ENCODE assay signal across 18 cellular contexts in the genomic region with DNA sequence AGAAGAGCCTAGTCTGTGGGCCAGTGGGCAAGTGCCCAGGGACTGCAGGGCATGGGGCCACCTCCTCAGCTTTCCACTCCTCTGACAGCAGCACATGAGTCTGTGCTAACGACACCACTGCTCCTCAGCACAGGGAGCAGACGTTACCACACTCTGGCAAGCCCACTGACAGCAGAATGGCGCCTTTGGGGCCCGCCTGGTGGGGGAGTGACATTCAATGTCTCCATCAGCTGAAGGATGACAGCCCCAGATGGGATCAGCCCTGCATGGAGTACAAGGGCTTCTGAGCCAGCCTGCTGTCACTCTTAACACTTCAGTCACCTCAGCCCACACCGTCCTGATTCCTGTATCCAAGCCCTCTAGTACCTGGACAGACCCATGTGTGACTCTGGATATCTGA.
DNase-seq lines count a peak whose midpoint lies in the region.
"Had no signal": no experiment of that assay in that cellular context is flagged by ENCODE, and none has a peak within 500 bp of the region (broad histone marks: within the 10 kb centered on the region; RNA-seq: fewer than 3 reads in every experiment).

No MANE protein-coding gene starts in this region.

- DNase-seq in DMS 273 (lab: John Stamatoyannopoulos, UW; ENCODE audit: unreplicated experiment) (peak; percentile 55), DMS 273 treated with DMSO at 0.1 percent for 48 hours (lab: John Stamatoyannopoulos, UW) (no peak), NCI-H1694 treated with DMSO at 0.1 percent for 48 hours (lab: John Stamatoyannopoulos, UW) (peak; percentile 71), cerebellum (ENCODE audit: low spot score) (peak; percentile 47), retina (peak; percentile 36), activated T-cell treated with anti-CD3 and anti-CD28 coated beads for 4 hours (no peak), 8988T (no peak)
- no peak for DNase-seq in activated T-cell treated with anti-CD3 and anti-CD28 coated beads, Interleukin-2, amount 50 U/mL, for 1 hour
- DNase-seq: BE2C; CD8-positive, alpha-beta T cell; DND-41; GDM1; GOT3; KBM-7; MV-4-11; NCI-H1417; NCI-H2029; PC-3 had no signal

Comparison
In these comparisons a context has a peak if more than half of its experiments do, and no peak if none do; other contexts are left out.
1. DNase-seq: peak in DMS 273 (single experiment), NCI-H1694 treated with DMSO at 0.1 percent for 48 hours (single experiment), cerebellum (single experiment) and retina (single experiment); none in DMS 273 treated with DMSO at 0.1 percent for 48 hours (single experiment), activated T-cell treated with anti-CD3 and anti-CD28 coated beads for 4 hours (single experiment), 8988T (single experiment) and activated T-cell treated with anti-CD3 and anti-CD28 coated beads, Interleukin-2, amount 50 U/mL, for 1 hour (single experiment).